ENCODE assay signal across 34 cellular contexts in the genomic region with DNA sequence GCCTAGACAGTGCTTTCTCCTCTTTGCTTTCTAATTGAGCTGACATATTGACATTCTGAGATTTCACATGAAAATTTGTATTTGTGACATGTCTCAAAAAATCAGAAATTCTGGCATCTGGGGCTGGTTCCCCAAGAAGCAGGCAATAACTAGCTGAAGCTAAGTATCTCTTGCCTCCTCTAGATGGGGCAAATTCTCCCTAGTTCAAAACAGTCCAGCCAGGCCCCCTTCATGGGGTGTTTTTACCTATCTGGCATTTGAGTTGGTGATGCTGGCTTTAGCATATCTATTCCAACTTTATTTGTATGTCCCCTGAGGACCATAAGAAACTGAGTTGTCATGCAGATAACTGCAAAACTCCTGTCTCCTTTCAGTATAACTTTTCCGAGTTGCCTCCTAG. TPM values are rescaled to one million over a fixed set of nuclear protein-coding genes. Genes with fewer than 3 reads are reported as not detected.
"Had no signal": no experiment of that assay in that cellular context is flagged by ENCODE, and none has a peak within 500 bp of the region (broad histone marks: within the 10 kb centered on the region; RNA-seq: fewer than 3 reads in every experiment).

No MANE protein-coding gene starts in this region.

- H3K9me3 Mint-ChIP-seq: activated CD4-positive, alpha-beta memory T cell treated with anti-CD3 and anti-CD28 coated beads for 36 hours; activated naive CD4-positive, alpha-beta T cell treated with anti-CD3 and anti-CD28 coated beads, Interleukin-2, amount 10 ng/mL, durations not matched to agents 7 days and 5 days; activated naive CD8-positive, alpha-beta T cell treated with anti-CD3 and anti-CD28 coated beads, Interleukin-2, amount 10 ng/mL, durations not matched to agents 7 days and 5 days; activated T-cell treated with anti-CD3 and anti-CD28 coated beads, Interleukin-2, amount 50 U/mL, for 24 hours; nephron progenitor cell; stimulated activated memory B cell treated with anti-CD40 and anti-IgM and Interleukin-4, amounts not matched to agents 10 μg/mL and 1 μg/mL and 100 μg/mL, for 72 hours; stimulated activated naive CD8-positive, alpha-beta T cell treated with anti-CD3 and anti-CD28 coated beads, Interleukin-15, amount 100 ng/mL, for 72 hours; T-helper 2 cell treated with Interferon-gamma antibody and Interleukin-4, amounts not matched to agents 5 μg/mL and 100 μg/mL, for 36 hours; type B pancreatic cell had no signal

- H3K27me3 ChIP-seq: brain microvascular endothelial cell, esophagus squamous epithelium, hepatocyte, pancreas, sigmoid colon, uterus had no signal

- H3K4me3 ChIP-seq: esophagus squamous epithelium, hepatocyte, left ventricle myocardium inferior, lung, pancreas, prostate gland, sigmoid colon, uterus had no signal

- FAIRE-seq: astrocyte, endometrium, pancreas had no signal

- H3K9me3 ChIP-seq: esophagus squamous epithelium, left ventricle myocardium inferior, pancreas, prostate gland, sigmoid colon, uterus had no signal

- H3K4me1 ChIP-seq: esophagus squamous epithelium, left ventricle myocardium inferior, pancreas, prostate gland, sigmoid colon, uterus had no signal

- H3K36me3 Mint-ChIP-seq: type B pancreatic cell had no signal

- DNase-seq: activated CD4-positive, alpha-beta memory T cell treated with anti-CD3 and anti-CD28 coated beads for 36 hours; activated CD4-positive, alpha-beta T cell treated with anti-CD3 and anti-CD28 coated beads for 4 hours; activated CD8-positive, alpha-beta memory T cell treated with anti-CD3 and anti-CD28 coated beads, Interleukin-2, amount 50 U/mL, for 4 hours; activated gamma-delta T cell; activated naive CD4-positive, alpha-beta T cell treated with anti-CD3 and anti-CD28 coated beads, Interleukin-2, amount 10 ng/mL, durations not matched to agents 7 days and 5 days; activated naive CD8-positive, alpha-beta T cell treated with anti-CD3 and anti-CD28 coated beads, Interleukin-2, amount 10 ng/mL, durations not matched to agents 7 days and 5 days; activated T-cell treated with anti-CD3 and anti-CD28 coated beads, Interleukin-2, amount 50 U/mL, for 24 hours; amniotic stem cell; brain microvascular endothelial cell; effector CD4-positive, alpha-beta T cell; esophagus squamous epithelium; foreskin melanocyte; islet precursor cell; left ventricle myocardium inferior; nephron progenitor cell; nucleus accumbens; pancreas; retina; sigmoid colon; small intestine; stimulated activated CD4-positive, alpha-beta T cell treated with anti-CD3 and anti-CD28 coated beads, Interleukin-4, amount 100 ng/mL, for 4 hours; stimulated activated CD8-positive, alpha-beta memory T cell treated with anti-CD3 and anti-CD28 coated beads, Interleukin-4, amount 100 ng/mL, for 48 hours; stimulated activated naive CD8-positive, alpha-beta T cell treated with anti-CD3 and anti-CD28 coated beads, Interleukin-15, amount 100 ng/mL, for 72 hours; substantia nigra; uterus had no signal

- H3K4me2 ChIP-seq: hepatocyte had no signal

- ATAC-seq: pancreas; stimulated activated memory B cell treated with anti-CD40 and anti-IgM and Interleukin-4, amounts not matched to agents 10 μg/mL and 1 μg/mL and 100 μg/mL, for 72 hours; stimulated activated naive CD8-positive, alpha-beta T cell treated with anti-CD3 and anti-CD28 coated beads, Interleukin-15, amount 100 ng/mL, for 72 hours had no signal

- H3K27ac ChIP-seq: brain microvascular endothelial cell, epithelial cell of prostate, esophagus squamous epithelium, hepatocyte, left ventricle myocardium inferior, pancreas, prostate gland, sigmoid colon, uterus had no signal

- H3K4me3 Mint-ChIP-seq: activated CD4-positive, alpha-beta memory T cell treated with anti-CD3 and anti-CD28 coated beads for 36 hours; activated naive CD4-positive, alpha-beta T cell treated with anti-CD3 and anti-CD28 coated beads, Interleukin-2, amount 10 ng/mL, durations not matched to agents 7 days and 5 days; activated naive CD8-positive, alpha-beta T cell treated with anti-CD3 and anti-CD28 coated beads, Interleukin-2, amount 10 ng/mL, durations not matched to agents 7 days and 5 days; activated T-cell treated with anti-CD3 and anti-CD28 coated beads, Interleukin-2, amount 50 U/mL, for 24 hours; nephron progenitor cell; stimulated activated memory B cell treated with anti-CD40 and anti-IgM and Interleukin-4, amounts not matched to agents 10 μg/mL and 1 μg/mL and 100 μg/mL, for 72 hours; stimulated activated naive CD8-positive, alpha-beta T cell treated with anti-CD3 and anti-CD28 coated beads, Interleukin-15, amount 100 ng/mL, for 72 hours; T-helper 2 cell treated with Interferon-gamma antibody and Interleukin-4, amounts not matched to agents 5 μg/mL and 100 μg/mL, for 36 hours; type B pancreatic cell had no signal

- H3K79me2 ChIP-seq: hepatocyte had no signal

- H3K27me3 Mint-ChIP-seq: activated CD4-positive, alpha-beta memory T cell treated with anti-CD3 and anti-CD28 coated beads for 36 hours; activated naive CD4-positive, alpha-beta T cell treated with anti-CD3 and anti-CD28 coated beads, Interleukin-2, amount 10 ng/mL, durations not matched to agents 7 days and 5 days; activated naive CD8-positive, alpha-beta T cell treated with anti-CD3 and anti-CD28 coated beads, Interleukin-2, amount 10 ng/mL, durations not matched to agents 7 days and 5 days; activated T-cell treated with anti-CD3 and anti-CD28 coated beads, Interleukin-2, amount 50 U/mL, for 24 hours; stimulated activated memory B cell treated with anti-CD40 and anti-IgM and Interleukin-4, amounts not matched to agents 10 μg/mL and 1 μg/mL and 100 μg/mL, for 72 hours; stimulated activated naive CD8-positive, alpha-beta T cell treated with anti-CD3 and anti-CD28 coated beads, Interleukin-15, amount 100 ng/mL, for 72 hours had no signal

- H3K27ac Mint-ChIP-seq: activated CD4-positive, alpha-beta memory T cell treated with anti-CD3 and anti-CD28 coated beads for 36 hours; activated naive CD8-positive, alpha-beta T cell treated with anti-CD3 and anti-CD28 coated beads, Interleukin-2, amount 10 ng/mL, durations not matched to agents 7 days and 5 days; activated T-cell treated with anti-CD3 and anti-CD28 coated beads, Interleukin-2, amount 50 U/mL, for 24 hours; nephron progenitor cell; stimulated activated memory B cell treated with anti-CD40 and anti-IgM and Interleukin-4, amounts not matched to agents 10 μg/mL and 1 μg/mL and 100 μg/mL, for 72 hours; stimulated activated naive CD8-positive, alpha-beta T cell treated with anti-CD3 and anti-CD28 coated beads, Interleukin-15, amount 100 ng/mL, for 72 hours; T-helper 2 cell treated with Interferon-gamma antibody and Interleukin-4, amounts not matched to agents 5 μg/mL and 100 μg/mL, for 36 hours; type B pancreatic cell had no signal

- H3K36me3 ChIP-seq: brain microvascular endothelial cell, esophagus squamous epithelium, left ventricle myocardium inferior, pancreas, prostate gland, sigmoid colon, uterus had no signal

RNA-seq across cellular contexts. Expression of gene ARHGAP15, which starts 39.9 kb away (rescaled TPM):
- total RNA-seq: astrocyte had no signal
- polyA plus RNA-seq: hepatocyte had no signal
